ENCODE assay signal across 8 cellular contexts in genomic region chr18:48943333-48943732, GRCh38. TPM values are rescaled to one million over a fixed set of nuclear protein-coding genes. Genes with fewer than 3 reads are reported as not detected.
DNase-seq lines count a peak whose midpoint lies in the region; ATAC-seq and TF ChIP-seq lines count a peak whose summit lies in the region.

No MANE protein-coding gene starts in this region.

- peaks cover 3% of the 10 kb centered on the region for H3K27me3 Mint-ChIP-seq in CD8-positive, alpha-beta T cell (ENCODE audit: low read depth)
- H3K27me3 Mint-ChIP-seq in progenitor cell of endocrine pancreas, result no peaks in the 10 kb centered on the region

- no peaks in the 10 kb centered on the region for H3K27me3 ChIP-seq in CD8-positive, alpha-beta T cell (ENCODE audit: insufficient read depth, low read length)
- H3K27me3 ChIP-seq in PC-3 (ENCODE audit: low read length), result no peaks in the 10 kb centered on the region

- 73 to 81% methylated on average over 7 of the region's 7 CpGs for WGBS in lower leg skin, 2 donors

- peak overlapping the region; percentile 69 for H3K4me3 Mint-ChIP-seq in CD8-positive, alpha-beta T cell
- peak overlapping the region; percentile 30 for H3K4me3 Mint-ChIP-seq in progenitor cell of endocrine pancreas (ENCODE audit: low read depth)

- BruUV-seq in PC-3 (replicated peaks; lab: Mats Ljungman, UMichigan), result no TSS peak

- CTCF ChIA-PET in CD8-positive, alpha-beta T cell (lab: Charles Lee), result no interaction called here
- CTCF ChIA-PET in PC-3 (lab: Charles Lee), result no interaction called here

- H3K9ac ChIP-seq in PC-3 (ENCODE audit: low read length), result no peak overlapping the region

- no peaks in the 10 kb centered on the region for H3F3A ChIP-seq in PC-3 (ENCODE audit: low read length, unreplicated experiment)

- intact Hi-C loops in CD8-positive, alpha-beta T cell (cut with DNase I, micrococcal nuclease), result loop anchor here (5.0 to 10.0 kb wide), 4 partner anchors 34 to 1431 kb away; partner anchors contain the start of genes CXXC1 (in 1 of the 2), MBD1 (in 1 of the 2), RPL17 (in 1 of the 2) and SKA1 (in 1 of the 2)
- intact Hi-C loops in PC-3 (cut with micrococcal nuclease) (loop anchor here (10.0 kb wide), 1 partner anchor 101 kb away; no protein-coding TSS in a partner anchor), lower leg skin (cut with DNase I; ENCODE audit: low total_unique reads) (no loop called here)

- TF ChIP-seq CTCF in CD8-positive, alpha-beta T cell (IDR thresholded peaks at IDR 0.05), result no peak
- TF ChIP-seq CTCF in PC-3 (conservative IDR thresholded peaks at IDR 0.05; ENCODE audit: low read depth, low read length) (no peak), progenitor cell of endocrine pancreas (IDR thresholded peaks at IDR 0.05; ENCODE audit: unreplicated experiment) (no peak), lower leg skin (IDR thresholded peaks at IDR 0.05) (no peak)

- 0 out of 2 replicates have a peak, but pooled peaks cover 9% of the 10 kb centered on the region for H4K20me1 ChIP-seq in PC-3 (ENCODE audit: low read length)

- peaks cover 92% of the 10 kb centered on the region for H3K4me1 ChIP-seq in CD8-positive, alpha-beta T cell (ENCODE audit: insufficient read depth, low read length)
- peaks cover 49% of the 10 kb centered on the region for H3K4me1 ChIP-seq in PC-3 (ENCODE audit: insufficient read depth, low read length)

- no peak overlapping the region for H2AFZ ChIP-seq in PC-3 (ENCODE audit: low read length)

- H3K4me1 Mint-ChIP-seq in CD8-positive, alpha-beta T cell (ENCODE audit: low read depth), result peaks cover 99% of the 10 kb centered on the region
- H3K4me1 Mint-ChIP-seq in progenitor cell of endocrine pancreas (ENCODE audit: low read depth), result peaks cover 91% of the 10 kb centered on the region

- no peaks in the 10 kb centered on the region for H3K9me3 Mint-ChIP-seq in CD8-positive, alpha-beta T cell
- no peaks in the 10 kb centered on the region for H3K9me3 Mint-ChIP-seq in progenitor cell of endocrine pancreas (ENCODE audit: low read depth)

- H3K36me3 Mint-ChIP-seq in CD8-positive, alpha-beta T cell, result peaks cover 52% of the 10 kb centered on the region
- H3K36me3 Mint-ChIP-seq in progenitor cell of endocrine pancreas (ENCODE audit: insufficient read depth), result peaks cover 7% of the 10 kb centered on the region

- no peak overlapping the region for H3K27ac ChIP-seq in CD8-positive, alpha-beta T cell (ENCODE audit: low read depth, low read length)
- no peak overlapping the region for H3K27ac ChIP-seq in PC-3 (ENCODE audit: low read length)

- H3K9me3 ChIP-seq in CD8-positive, alpha-beta T cell (ENCODE audit: low read length), result no peaks in the 10 kb centered on the region
- H3K9me3 ChIP-seq in PC-3 (ENCODE audit: low read length), result no peaks in the 10 kb centered on the region

- H3K79me2 ChIP-seq in PC-3 (ENCODE audit: low read length), result peaks cover 35% of the 10 kb centered on the region

- no peak for TF ChIP-seq POLR2A in lower leg skin (IDR thresholded peaks at IDR 0.05)

- H3K4me3 ChIP-seq in CD8-positive, alpha-beta T cell (ENCODE audit: low read depth, low read length), result no peak overlapping the region
- H3K4me3 ChIP-seq in PC-3 (ENCODE audit: low read length), result no peak overlapping the region
- H3K4me3 ChIP-seq in lower leg skin (ENCODE audit: low read depth, poor library complexity, severe bottlenecking), result no peak overlapping the region

- 0 out of 2 replicates have a peak overlapping the region, but pooled peaks have one; percentile 55 for H3K4me2 ChIP-seq in PC-3 (ENCODE audit: low read length)

- DNase-seq in CD8-positive, alpha-beta T cell, result no peak
- DNase-seq in PC-3, result no peak
- DNase-seq in fibroblast of peridontal ligament (ENCODE audit: extremely low read depth), result peak; percentile 9
- no peak for DNase-seq in progenitor cell of endocrine pancreas (ENCODE audit: low spot score, unreplicated experiment)
- no peak for DNase-seq in stimulated activated CD4-positive, alpha-beta T cell treated with anti-CD3 and anti-CD28 coated beads, Interleukin-12 subunit alpha, Interleukin-12 subunit beta, amount 100 ng/mL, for 4 hours
- DNase-seq in HT-29 (ENCODE audit: low spot score), result no peak
- DNase-seq in LoVo (ENCODE audit: low spot score), result no peak
- DNase-seq in lower leg skin (ENCODE audit: low spot score in 2 of 2), result no peak

- H3K9me2 ChIP-seq in PC-3 (replicated peaks; ENCODE audit: low read length), result no peaks in the 10 kb centered on the region

- POLR2A ChIA-PET in CD8-positive, alpha-beta T cell (lab: Charles Lee), result no interaction called here
- POLR2A ChIA-PET in PC-3 (lab: Charles Lee; ENCODE audit: unreplicated experiment), result no interaction called here

- peak overlapping the region; percentile 23 for H3K27ac Mint-ChIP-seq in CD8-positive, alpha-beta T cell
- H3K27ac Mint-ChIP-seq in progenitor cell of endocrine pancreas, result peak overlapping the region; percentile 60

- ATAC-seq in CD8-positive, alpha-beta T cell, result no peak
- no peak for ATAC-seq in PC-3

- no peaks in the 10 kb centered on the region for H3K36me3 ChIP-seq in CD8-positive, alpha-beta T cell (ENCODE audit: insufficient read depth, low read length)
- H3K36me3 ChIP-seq in PC-3 (ENCODE audit: low read depth, low read length), result no peaks in the 10 kb centered on the region

RNA-seq across cellular contexts. Expression of gene SMAD7, which starts 7.4 kb away (rescaled TPM):
- 100 to 1,000 TPM; 227 to 236 TPM for total RNA-seq in CD8-positive, alpha-beta T cell
- total RNA-seq in PC-3 (2014; rRNA removed), result 7.9 and 9.4 TPM in 2 replicates
- total RNA-seq in progenitor cell of endocrine pancreas, result 24.3 and 27.8 TPM in 2 replicates
- total RNA-seq in HT-29 (2014; rRNA removed; shearing (Covaris generic)), result 70.8 and 72.3 TPM in 2 replicates
- 10 to 100 TPM; 19.6 to 23.9 (median 20.7) TPM for total RNA-seq in lower leg skin
